ENCODE assay signal across 39 cellular contexts in genomic region chr6:10960171-10960570, GRCh38.
"Had no signal": no experiment of that assay in that cellular context is flagged by ENCODE, and none has a peak within 500 bp of the region (broad histone marks: within the 10 kb centered on the region; RNA-seq: fewer than 3 reads in every experiment).

No MANE protein-coding gene starts in this region.

- H3K27me3 ChIP-seq: adrenal gland, ascending aorta, body of pancreas, brain microvascular endothelial cell, breast epithelium, cardiac muscle cell had no signal

- H3K9me3 Mint-ChIP-seq: activated naive CD4-positive, alpha-beta T cell treated with anti-CD3 and anti-CD28 coated beads for 36 hours; activated naive CD4-positive, alpha-beta T cell treated with anti-CD3 and anti-CD28 coated beads, Interleukin-2, amount 10 ng/mL, durations not matched to agents 7 days and 5 days; activated T-cell treated with anti-CD3 and anti-CD28 coated beads, Interleukin-2, amount 50 U/mL, for 24 hours; activated T-helper 1 cell treated with anti-CD3 and anti-CD28 coated beads, Interleukin-12 subunit alpha, Interleukin-12 subunit beta, Interleukin-2, Interleukin-4 antibody, amounts not matched to agents 30 ng/mL and 10 ng/mL and 1 ng/mL, durations not matched to agents 14 hours and 24 hours and 36 hours; activated T-helper 17 cell treated with anti-CD3 and anti-CD28 coated beads, Interleukin-2, amount 50 U/mL, for 72 hours; activated T-helper 2 cell treated with anti-CD3 and anti-CD28 coated beads, Interferon-gamma antibody, Interleukin-2, Interleukin-4, amounts not matched to agents 10 μg/mL and 5 μg/mL and 100 μg/mL, durations not matched to agents 14 hours and 24 hours and 36 hours; central memory CD8-positive, alpha-beta T cell had no signal

- H3K4me1 Mint-ChIP-seq: activated naive CD4-positive, alpha-beta T cell treated with anti-CD3 and anti-CD28 coated beads, Interleukin-2, amount 10 ng/mL, durations not matched to agents 7 days and 5 days; activated naive CD4-positive, alpha-beta T cell treated with anti-CD3 and anti-CD28 coated beads, Interleukin-2, amount 50 U/mL, for 24 hours; activated naive CD8-positive, alpha-beta T cell treated with anti-CD3 and anti-CD28 coated beads, Interleukin-2, amount 50 U/mL, for 24 hours; activated T-helper 17 cell treated with anti-CD3 and anti-CD28 coated beads, Interleukin-2, amount 50 U/mL, for 72 hours; brain; central memory CD8-positive, alpha-beta T cell had no signal

- H3K36me3 ChIP-seq: adrenal gland, ascending aorta, brain microvascular endothelial cell, breast epithelium, cardiac muscle cell had no signal

- H3K27me3 Mint-ChIP-seq: brain had no signal

- H3K4me3 ChIP-seq: adrenal gland, ascending aorta, body of pancreas, breast epithelium, cardiac muscle cell had no signal

- H3K4me3 Mint-ChIP-seq: activated naive CD4-positive, alpha-beta T cell treated with anti-CD3 and anti-CD28 coated beads for 36 hours; activated naive CD4-positive, alpha-beta T cell treated with anti-CD3 and anti-CD28 coated beads, Interleukin-2, amount 10 ng/mL, durations not matched to agents 7 days and 5 days; activated naive CD4-positive, alpha-beta T cell treated with anti-CD3 and anti-CD28 coated beads, Interleukin-2, amount 50 U/mL, for 24 hours; activated naive CD8-positive, alpha-beta T cell; activated naive CD8-positive, alpha-beta T cell treated with anti-CD3 and anti-CD28 coated beads for 36 hours; activated naive CD8-positive, alpha-beta T cell treated with anti-CD3 and anti-CD28 coated beads, Interleukin-2, amount 10 ng/mL, durations not matched to agents 7 days and 5 days; activated naive CD8-positive, alpha-beta T cell treated with anti-CD3 and anti-CD28 coated beads, Interleukin-2, amount 50 U/mL, for 24 hours; activated T-cell treated with anti-CD3 and anti-CD28 coated beads, Interleukin-2, amount 50 U/mL, for 24 hours; activated T-cell treated with anti-CD3 and anti-CD28 coated beads, Interleukin-2, amount 50 U/mL, for 4 hours; activated T-cell treated with anti-CD3 and anti-CD28 coated beads, Interleukin-2, amount 50 U/mL, for 72 hours; activated T-helper 1 cell treated with anti-CD3 and anti-CD28 coated beads, Interleukin-12 subunit alpha, Interleukin-12 subunit beta, Interleukin-2, Interleukin-4 antibody, amounts not matched to agents 30 ng/mL and 10 ng/mL and 1 ng/mL, durations not matched to agents 14 hours and 24 hours and 36 hours; activated T-helper 17 cell treated with anti-CD3 and anti-CD28 coated beads, Interleukin-2, amount 50 U/mL, for 72 hours; brain; central memory CD8-positive, alpha-beta T cell had no signal

- H3K4me1 ChIP-seq: adrenal gland, ascending aorta, body of pancreas, breast epithelium had no signal

- FAIRE-seq: astrocyte, bronchial epithelial cell had no signal

- ATAC-seq: activated naive CD4-positive, alpha-beta T cell treated with anti-CD3 and anti-CD28 coated beads, Interleukin-2, amount 50 U/mL, for 72 hours; activated naive CD8-positive, alpha-beta T cell treated with anti-CD3 and anti-CD28 coated beads, Interleukin-2, amount 50 U/mL, for 24 hours; activated T-cell treated with anti-CD3 and anti-CD28 coated beads, Interleukin-2, amount 50 U/mL, for 4 hours; activated T-cell treated with anti-CD3 and anti-CD28 coated beads, Interleukin-2, amount 50 U/mL, for 72 hours; activated T-helper 17 cell treated with anti-CD3 and anti-CD28 coated beads, Interleukin-2, amount 50 U/mL, for 72 hours; body of pancreas had no signal

- H3K27ac ChIP-seq: adrenal gland, ascending aorta, body of pancreas, brain microvascular endothelial cell, breast epithelium, cardiac muscle cell had no signal

- DNase-seq: activated effector memory CD4-positive, alpha-beta T cell treated with anti-CD3 and anti-CD28 coated beads, Interleukin-2, amount 50 U/mL, for 16 hours; activated effector memory CD4-positive, alpha-beta T cell treated with Interleukin-2 at 50 U/mL for 16 hours; activated gamma-delta T cell; activated gamma-delta T cell treated with Interleukin-2 at 50 U/mL for 16 hours; activated naive CD4-positive, alpha-beta T cell; activated naive CD4-positive, alpha-beta T cell treated with anti-CD3 and anti-CD28 coated beads for 36 hours; activated naive CD4-positive, alpha-beta T cell treated with anti-CD3 and anti-CD28 coated beads, Interleukin-2, amount 10 ng/mL, durations not matched to agents 7 days and 5 days; activated naive CD4-positive, alpha-beta T cell treated with anti-CD3 and anti-CD28 coated beads, Interleukin-2, amount 50 U/mL, for 16 hours; activated naive CD4-positive, alpha-beta T cell treated with Interleukin-2 at 50 U/mL for 16 hours; activated naive CD8-positive, alpha-beta T cell treated with anti-CD3 and anti-CD28 coated beads for 36 hours; activated naive CD8-positive, alpha-beta T cell treated with anti-CD3 and anti-CD28 coated beads, Interleukin-2, amount 10 ng/mL, durations not matched to agents 7 days and 5 days; activated naive CD8-positive, alpha-beta T cell treated with anti-CD3 and anti-CD28 coated beads, Interleukin-2, amount 50 U/mL, for 24 hours; activated T-cell treated with anti-CD3 and anti-CD28 coated beads, Interleukin-2, amount 50 U/mL, for 24 hours; activated T-cell treated with anti-CD3 and anti-CD28 coated beads, Interleukin-2, amount 50 U/mL, for 4 hours; activated T-cell treated with anti-CD3 and anti-CD28 coated beads, Interleukin-2, amount 50 U/mL, for 48 hours; activated T-cell treated with anti-CD3 and anti-CD28 coated beads, Interleukin-2, amount 50 U/mL, for 72 hours; adrenal gland; amniotic stem cell; amygdala; anterior cingulate cortex; aorta; body of pancreas; brain microvascular endothelial cell; caudate nucleus; central memory CD4-positive, alpha-beta T cell; cerebellar nuclear complex had no signal

- H3K27ac Mint-ChIP-seq: activated naive CD4-positive, alpha-beta T cell treated with anti-CD3 and anti-CD28 coated beads for 36 hours; activated naive CD4-positive, alpha-beta T cell treated with anti-CD3 and anti-CD28 coated beads, Interleukin-2, amount 10 ng/mL, durations not matched to agents 7 days and 5 days; activated naive CD4-positive, alpha-beta T cell treated with anti-CD3 and anti-CD28 coated beads, Interleukin-2, amount 50 U/mL, for 24 hours; activated naive CD4-positive, alpha-beta T cell treated with anti-CD3 and anti-CD28 coated beads, Interleukin-2, amount 50 U/mL, for 72 hours; activated naive CD8-positive, alpha-beta T cell; activated naive CD8-positive, alpha-beta T cell treated with anti-CD3 and anti-CD28 coated beads for 36 hours; activated naive CD8-positive, alpha-beta T cell treated with anti-CD3 and anti-CD28 coated beads, Interleukin-2, amount 10 ng/mL, durations not matched to agents 7 days and 5 days; activated naive CD8-positive, alpha-beta T cell treated with anti-CD3 and anti-CD28 coated beads, Interleukin-2, amount 50 U/mL, for 24 hours; activated T-cell treated with anti-CD3 and anti-CD28 coated beads, Interleukin-2, amount 50 U/mL, for 24 hours; activated T-cell treated with anti-CD3 and anti-CD28 coated beads, Interleukin-2, amount 50 U/mL, for 72 hours; activated T-helper 1 cell treated with anti-CD3 and anti-CD28 coated beads, Interleukin-12 subunit alpha, Interleukin-12 subunit beta, Interleukin-2, Interleukin-4 antibody, amounts not matched to agents 30 ng/mL and 10 ng/mL and 1 ng/mL, durations not matched to agents 14 hours and 24 hours and 36 hours; activated T-helper 17 cell treated with anti-CD3 and anti-CD28 coated beads, Interleukin-2, amount 50 U/mL, for 72 hours; activated T-helper 2 cell treated with anti-CD3 and anti-CD28 coated beads, Interferon-gamma antibody, Interleukin-2, Interleukin-4, amounts not matched to agents 10 μg/mL and 5 μg/mL and 100 μg/mL, durations not matched to agents 14 hours and 24 hours and 36 hours; brain had no signal

- H3K36me3 Mint-ChIP-seq: activated naive CD4-positive, alpha-beta T cell treated with anti-CD3 and anti-CD28 coated beads, Interleukin-2, amount 10 ng/mL, durations not matched to agents 7 days and 5 days; activated naive CD4-positive, alpha-beta T cell treated with anti-CD3 and anti-CD28 coated beads, Interleukin-2, amount 50 U/mL, for 72 hours; activated naive CD8-positive, alpha-beta T cell treated with anti-CD3 and anti-CD28 coated beads for 36 hours; activated naive CD8-positive, alpha-beta T cell treated with anti-CD3 and anti-CD28 coated beads, Interleukin-2, amount 10 ng/mL, durations not matched to agents 7 days and 5 days had no signal

- H3K9me3 ChIP-seq: adrenal gland, ascending aorta, body of pancreas, breast epithelium had no signal
